In genomic region chr7:133408212-133408611, GRCh38 we compare ENCODE assay signal across 8 cellular contexts.
"Had no signal": no experiment of that assay in that cellular context is flagged by ENCODE, and none has a peak within 500 bp of the region (broad histone marks: within the 10 kb centered on the region; RNA-seq: fewer than 3 reads in every experiment).

No MANE protein-coding gene starts in this region.

- H3K27ac Mint-ChIP-seq: GM23338, H9, HFFc6, IgD-negative memory B cell had no signal

- H3K9me3 Mint-ChIP-seq: GM23338, H9, HFFc6, IgD-negative memory B cell had no signal

- H3K27me3 Mint-ChIP-seq: IgD-negative memory B cell had no signal

- H3K4me3 Mint-ChIP-seq: GM23338, H9, HFFc6, IgD-negative memory B cell had no signal

- H3K4me3 ChIP-seq: GM23338 had no signal

- H3K4me1 Mint-ChIP-seq: H9 had no signal

- H2AFZ ChIP-seq: GM23338 had no signal

- FAIRE-seq: H54 had no signal

- ATAC-seq: GM23338 had no signal

- H3K4me2 ChIP-seq: GM23338 had no signal

- DNase-seq: H9, HCEC 1CT, HFFc6, Kasumi-1, KG1 had no signal
